In genomic region chr7:123856428-123856827, GRCh38 we compare ENCODE assay signal across 7 cellular contexts. TPM values are rescaled to one million over a fixed set of nuclear protein-coding genes. Genes with fewer than 3 reads are reported as not detected.
"Had no signal": no experiment of that assay in that cellular context is flagged by ENCODE, and none has a peak within 500 bp of the region (broad histone marks: within the 10 kb centered on the region; RNA-seq: fewer than 3 reads in every experiment).

No MANE protein-coding gene starts in this region.

RNA-seq across cellular contexts. Expression of gene HYAL4, which starts 11.5 kb away (rescaled TPM):
- total RNA-seq: K562, OCI-LY7, PC-9, Right ventricle myocardium inferior, RPMI7951, SJCRH30 had no signal
- polyA plus RNA-seq: IgD-negative memory B cell, K562 had no signal
